Comparison of ENCODE assay signal across 8 cellular contexts in the genomic region with DNA sequence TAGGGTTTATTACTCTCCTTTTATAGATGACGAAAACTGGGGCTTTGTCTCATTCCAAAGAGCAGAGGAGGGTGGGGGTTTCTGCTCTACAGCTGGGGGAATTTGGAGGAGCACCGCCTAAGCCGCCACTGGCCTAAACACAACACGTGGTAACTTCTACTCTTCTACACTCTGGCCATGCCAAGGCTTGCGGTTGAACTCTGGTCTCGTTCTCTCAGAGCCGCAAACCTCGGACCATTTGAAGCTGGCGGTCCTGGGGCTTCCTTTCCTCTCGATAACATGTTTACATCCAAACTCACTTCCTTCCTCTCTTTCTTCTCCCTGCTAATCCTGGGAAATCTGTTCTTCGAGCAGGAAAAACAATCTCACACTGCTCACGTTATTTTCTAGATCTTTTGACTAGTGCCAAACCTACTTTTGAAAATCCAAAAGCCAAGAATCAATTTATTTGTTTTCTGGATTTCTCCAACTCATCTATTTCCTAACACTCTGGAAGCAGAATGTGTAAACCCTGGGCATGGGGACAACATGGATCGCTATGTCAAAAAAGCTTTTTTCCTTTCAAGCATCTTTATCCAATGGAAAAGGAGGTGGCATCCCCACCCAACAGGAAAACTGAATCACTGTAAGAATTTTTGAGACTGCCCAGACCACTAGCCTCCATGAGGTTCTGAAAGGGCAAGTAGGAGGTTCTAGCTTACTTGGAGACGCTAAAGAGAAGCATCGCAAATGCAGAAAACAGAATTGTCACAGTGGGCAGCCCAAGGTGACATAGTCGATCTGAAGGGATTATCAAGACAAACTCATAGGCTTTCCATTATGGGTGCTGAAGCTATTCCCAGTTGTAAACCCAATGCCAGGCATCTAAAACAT. TPM values are rescaled to one million over a fixed set of nuclear protein-coding genes. Genes with fewer than 3 reads are reported as not detected.
DNase-seq lines count a peak whose midpoint lies in the region; TF ChIP-seq lines count a peak whose summit lies in the region.

No MANE protein-coding gene starts in this region.

- H3K27ac Mint-ChIP-seq in activated naive CD8-positive, alpha-beta T cell treated with anti-CD3 and anti-CD28 coated beads for 36 hours = peak overlapping the region; percentile 98

- H3K36me3 ChIP-seq in SK-N-MC (ENCODE audit: insufficient read depth, low read length) (no peaks in the 10 kb centered on the region), left ventricle myocardium inferior (no peaks in the 10 kb centered on the region), vagina (no peaks in the 10 kb centered on the region)

- peak overlapping the region; percentile 85 for H3K4me3 Mint-ChIP-seq in activated naive CD8-positive, alpha-beta T cell treated with anti-CD3 and anti-CD28 coated beads for 36 hours

- H3K9ac ChIP-seq in SK-N-MC (ENCODE audit: insufficient read length) = peak overlapping the region; percentile 61

- peaks cover 53% of the 10 kb centered on the region for H3K4me1 Mint-ChIP-seq in activated naive CD8-positive, alpha-beta T cell treated with anti-CD3 and anti-CD28 coated beads for 36 hours

- TF ChIP-seq CTCF in GM13976 (IDR thresholded peaks at IDR 0.05; ENCODE audit: borderline replicate concordance, control extremely low read depth, extremely low read depth, insufficient read depth, missing control alignments) = no peak
- no peak for TF ChIP-seq CTCF in left ventricle myocardium inferior (IDR thresholded peaks at IDR 0.05; ENCODE audit: borderline replicate concordance)
- TF ChIP-seq CTCF in vagina (IDR thresholded peaks at IDR 0.05) = no peak

- 0 out of 2 replicates have a peak overlapping the region, but pooled peaks have one; percentile 95 for H3K4me3 ChIP-seq in SK-N-MC
- peak overlapping the region; percentile 92 for H3K4me3 ChIP-seq in left ventricle myocardium inferior
- H3K4me3 ChIP-seq in vagina = peak overlapping the region; percentile 44 to 46

- H3K9me3 ChIP-seq in SK-N-MC (ENCODE audit: low read depth, low read length) (no peaks in the 10 kb centered on the region), left ventricle myocardium inferior (replicated peaks) (no peaks in the 10 kb centered on the region), vagina (no peaks in the 10 kb centered on the region)

- DNase-seq in GM13976 (ENCODE audit: low spot score) = peak; percentile 58
- peak; percentile 92 for DNase-seq in HT1080 (ENCODE audit: low read depth)
- DNase-seq in SK-N-MC (ENCODE audit: low read depth, low spot score) = no peak
- DNase-seq in activated naive CD8-positive, alpha-beta T cell treated with anti-CD3 and anti-CD28 coated beads for 36 hours = peak; percentile 85
- peak; percentile 77 for DNase-seq in left ventricle myocardium inferior
- DNase-seq in renal cortical epithelial cell (ENCODE audit: low read depth) = peak; percentile 86
- DNase-seq in vagina (ENCODE audit: extremely low spot score in 2 of 2) = peak in 1 of 2 donors; percentile 97
- DNase-seq in SW 1271 (lab: John Stamatoyannopoulos, UW) = no peak

- H3K4me1 ChIP-seq in left ventricle myocardium inferior (peaks cover 55% of the 10 kb centered on the region), vagina (peaks cover 45% of the 10 kb centered on the region)

- intact Hi-C loops in left ventricle myocardium inferior (cut with micrococcal nuclease) = no loop called here
- intact Hi-C loops in vagina (cut with DNase I) = no loop called here

- H3K27ac ChIP-seq in SK-N-MC = no peak overlapping the region
- H3K27ac ChIP-seq in left ventricle myocardium inferior (replicated peaks) = peak overlapping the region; percentile 95
- H3K27ac ChIP-seq in vagina = peak overlapping the region; percentile 97

- H3K27me3 Mint-ChIP-seq in activated naive CD8-positive, alpha-beta T cell treated with anti-CD3 and anti-CD28 coated beads for 36 hours = peaks cover 6% of the 10 kb centered on the region

- peaks cover 13% of the 10 kb centered on the region for H3K36me3 Mint-ChIP-seq in activated naive CD8-positive, alpha-beta T cell treated with anti-CD3 and anti-CD28 coated beads for 36 hours

- H3K9me3 Mint-ChIP-seq in activated naive CD8-positive, alpha-beta T cell treated with anti-CD3 and anti-CD28 coated beads for 36 hours = peaks cover 13% of the 10 kb centered on the region

- no peaks in the 10 kb centered on the region for H3K27me3 ChIP-seq in left ventricle myocardium inferior (ENCODE audit: low read depth)
- H3K27me3 ChIP-seq in vagina = no peaks in the 10 kb centered on the region

- in situ Hi-C loops in GM13976 (cut with MboI; ENCODE audit: low sequenced_read_pairs, unreplicated experiment) = loop anchor here (25.0 kb wide), 1 partner anchor 380 kb away; no protein-coding TSS in a partner anchor

- TF ChIP-seq POLR2A in vagina (IDR thresholded peaks at IDR 0.05) = peak in 1 of 2 donors; percentile 30

RNA-seq across cellular contexts. Expression of gene EEF2K, which starts 13.6 kb away (rescaled TPM):
- total RNA-seq in HT1080 (2014; rRNA removed; shearing (Covaris generic)) = 22.8 and 23.6 TPM in 2 replicates
- polyA plus RNA-seq in HT1080 (2015; cell fraction: cytosol; rRNA removed) = 12.5 and 14.7 TPM in 2 replicates
- 26.7 and 28.0 TPM in 2 replicates for polyA plus RNA-seq in HT1080 (2015; cell fraction: nucleus; rRNA removed)
- total RNA-seq in activated naive CD8-positive, alpha-beta T cell treated with anti-CD3 and anti-CD28 coated beads for 36 hours = 10 to 100 TPM; 28.9 to 32.5 TPM
- 22.1 TPM for total RNA-seq in left ventricle myocardium inferior
- 16.9 and 19.8 TPM in 2 replicates for total RNA-seq in renal cortical epithelial cell
- 50.3 TPM for total RNA-seq in vagina

RNA-seq across cellular contexts. Expression of gene SDR42E2, which starts 30.2 kb away (rescaled TPM):
- total RNA-seq in HT1080 (2014; rRNA removed; shearing (Covaris generic)) = not detected in 2 replicates
- not detected in 2 replicates for polyA plus RNA-seq in HT1080 (2015; cell fraction: cytosol; rRNA removed)
- polyA plus RNA-seq in HT1080 (2015; cell fraction: nucleus; rRNA removed) = not detected in 2 replicates
- total RNA-seq in activated naive CD8-positive, alpha-beta T cell treated with anti-CD3 and anti-CD28 coated beads for 36 hours = not detected
- 0.08 TPM for total RNA-seq in left ventricle myocardium inferior
- not detected in 2 replicates for total RNA-seq in renal cortical epithelial cell
- total RNA-seq in vagina = not detected

Comparison
In these comparisons a context has a peak if more than half of its experiments do, and no peak if none do; other contexts are left out.
1. DNase-seq: peak in GM13976 (single experiment), HT1080 (single experiment), activated naive CD8-positive, alpha-beta T cell treated with anti-CD3 and anti-CD28 coated beads for 36 hours (single experiment), left ventricle myocardium inferior (single experiment) and renal cortical epithelial cell (single experiment); none in SK-N-MC (single experiment) and SW 1271 (0 of 2).
2. H3K4me3 ChIP-seq: peak in every context shown above with its lines; median percentile 95 in SK-N-MC; 92 in left ventricle myocardium inferior; 45 in vagina.